ENCODE assay signal across 10 cellular contexts in the genomic region with DNA sequence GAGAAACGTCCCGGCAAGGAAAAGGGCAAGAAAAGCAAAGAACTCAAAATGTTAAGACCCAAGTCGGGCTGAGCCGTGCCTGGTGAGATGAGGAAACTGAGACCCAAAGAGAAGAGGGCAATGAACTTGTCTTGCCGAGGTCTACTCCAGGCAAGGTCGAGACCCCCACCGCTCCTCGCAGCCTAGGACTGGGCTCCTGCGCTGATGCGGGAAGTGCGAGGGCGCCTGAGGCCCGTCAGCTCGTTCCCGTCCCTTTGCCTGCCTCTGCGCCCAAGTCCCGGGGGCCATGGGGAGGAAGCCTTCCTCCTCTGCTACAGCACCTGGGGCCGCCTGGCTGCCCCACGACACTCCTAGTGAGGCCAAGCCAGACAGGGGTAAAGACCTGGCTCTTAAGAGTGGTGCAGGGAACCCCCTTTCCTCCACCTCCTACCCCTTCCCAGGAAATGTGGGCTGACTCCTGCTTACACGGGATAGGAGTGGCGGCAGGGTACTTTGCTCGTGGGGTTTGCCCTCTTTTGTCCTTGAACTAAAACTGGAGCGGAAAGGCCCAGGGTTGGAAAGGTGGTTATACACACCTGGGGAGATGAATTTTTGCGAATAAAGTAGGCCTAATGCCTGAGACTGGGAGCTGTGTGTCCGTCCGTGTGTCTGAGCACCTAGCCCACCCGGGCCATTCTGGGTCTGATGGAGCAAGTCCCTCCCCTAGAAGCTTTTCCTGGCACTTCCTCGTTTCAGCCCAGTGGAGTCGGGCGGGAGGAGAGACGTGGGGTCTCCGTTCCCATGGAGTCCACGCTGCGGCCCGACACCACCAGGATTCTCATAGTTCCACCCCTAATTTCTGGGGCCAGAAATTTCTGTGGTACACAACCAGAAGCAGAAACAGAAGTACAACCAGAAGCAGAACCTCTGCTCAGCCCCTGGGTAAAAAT. TPM values are rescaled to one million over a fixed set of nuclear protein-coding genes. Genes with fewer than 3 reads are reported as not detected.
DNase-seq lines count a peak whose midpoint lies in the region; ATAC-seq and TF ChIP-seq lines count a peak whose summit lies in the region.
"Had no signal": no experiment of that assay in that cellular context is flagged by ENCODE, and none has a peak within 500 bp of the region (broad histone marks: within the 10 kb centered on the region; RNA-seq: fewer than 3 reads in every experiment).

No MANE protein-coding gene starts in this region.

- TF ChIP-seq CTCF in heart right ventricle (IDR thresholded peaks at IDR 0.05) = no peak
- TF ChIP-seq CTCF in breast epithelium (IDR thresholded peaks at IDR 0.05) = no peak
- TF ChIP-seq CTCF in tibial nerve (IDR thresholded peaks at IDR 0.05) = no peak

- H3K56ac ChIP-seq in mesendoderm (ENCODE audit: low read length) = peak overlapping the region; percentile 66

- no peak overlapping the region for H3K4ac ChIP-seq in mesendoderm (ENCODE audit: low read depth, low read length)

- peak overlapping the region; percentile 60 for H3K9ac ChIP-seq in mesendoderm (ENCODE audit: low read length)

- no peak for TF ChIP-seq EP300 in tibial nerve (IDR thresholded peaks at IDR 0.05)

- H3K27ac ChIP-seq in heart right ventricle (no peak overlapping the region), breast epithelium (no peak overlapping the region), mesendoderm (ENCODE audit: low read depth, low read length) (no peak overlapping the region), tibial nerve (no peak overlapping the region)

- peak overlapping the region; percentile 99 for H3K4me2 ChIP-seq in mesendoderm (ENCODE audit: low read length)

- no peaks in the 10 kb centered on the region for H3K9me3 ChIP-seq in heart right ventricle
- H3K9me3 ChIP-seq in breast epithelium = no peaks in the 10 kb centered on the region
- no peaks in the 10 kb centered on the region for H3K9me3 ChIP-seq in tibial nerve

- no peaks in the 10 kb centered on the region for H3K36me3 ChIP-seq in heart right ventricle
- H3K36me3 ChIP-seq in breast epithelium = no peaks in the 10 kb centered on the region
- no peaks in the 10 kb centered on the region for H3K36me3 ChIP-seq in mesendoderm (ENCODE audit: control insufficient read depth, insufficient read depth, low read length)
- H3K36me3 ChIP-seq in tibial nerve = no peaks in the 10 kb centered on the region

- 18 to 24% methylated on average over 35 of the region's 35 CpGs for WGBS in heart right ventricle, 2 donors
- WGBS in mesendoderm (ENCODE audit: extremely low coverage, insufficient coverage, low lambda C conversion rate) = no CpG with 5 or more reads among the region's 35 CpGs
- WGBS in tibial nerve, 2 donors = 12% methylated on average over 30 to 35 of the region's 35 CpGs

- H3K27me3 ChIP-seq in heart right ventricle (peaks cover 0 to 96% (median 86%) of the 10 kb centered on the region in 7 donors), breast epithelium (peaks cover 5 to 45% of the 10 kb centered on the region in 2 donors), mesendoderm (ENCODE audit: insufficient read depth, low read length, poor library complexity) (peaks cover 26% of the 10 kb centered on the region), tibial nerve (peaks cover 0 to 97% of the 10 kb centered on the region in 2 donors)

- no peak overlapping the region for H3K23ac ChIP-seq in mesendoderm (ENCODE audit: low read length)

- H2AK5ac ChIP-seq in mesendoderm (ENCODE audit: low read length) = no peak overlapping the region

- H3K4me1 ChIP-seq in heart right ventricle (peaks cover 15 to 31% (median 28%) of the 10 kb centered on the region in 9 donors), breast epithelium (peaks cover 4 to 9% of the 10 kb centered on the region in 2 donors), mesendoderm (ENCODE audit: control insufficient read depth, low read depth, low read length) (peaks cover 3% of the 10 kb centered on the region), tibial nerve (peaks cover 0 to 32% (median 27%) of the 10 kb centered on the region in 4 donors)

- no peak for ATAC-seq in heart right ventricle
- ATAC-seq in Right ventricle myocardium superior (ENCODE audit: poor library complexity) = no peak

- H3K4me3 ChIP-seq in heart right ventricle (peak overlapping the region in 7 of 10 donors; percentile 54 to 64 (median 59)), breast epithelium (peak overlapping the region in 2 of 3 donors; percentile 45 to 80), mesendoderm (ENCODE audit: low read length) (peak overlapping the region; percentile 60), tibial nerve (peak overlapping the region in 3 of 4 donors; percentile 46 to 62 (median 52))

- H3K79me1 ChIP-seq in mesendoderm (ENCODE audit: low read length) = no peaks in the 10 kb centered on the region

- H3K79me2 ChIP-seq in mesendoderm (ENCODE audit: control insufficient read depth, insufficient read depth, low read length) = no peaks in the 10 kb centered on the region

- H3K18ac ChIP-seq in mesendoderm (ENCODE audit: low read length) = no peak overlapping the region

- no peak overlapping the region for H4K8ac ChIP-seq in mesendoderm (ENCODE audit: low read depth, low read length)

- no peak for DNase-seq in heart right ventricle
- no peak for DNase-seq in Right ventricle myocardium superior
- no peak for DNase-seq in breast epithelium (ENCODE audit: low spot score in 2 of 2)
- peak; percentile 56 for DNase-seq in mesendoderm
- DNase-seq in tibial nerve (ENCODE audit: low spot score in 2 of 2) = no peak
- DNase-seq in DMS153 treated with DMSO at 0.1 percent for 48 hours (lab: John Stamatoyannopoulos, UW; ENCODE audit: unreplicated experiment) = no peak
- DNase-seq in KG1 (lab: John Stamatoyannopoulos, UW) = no peak
- no peak for DNase-seq in CD1c-positive myeloid dendritic cell (ENCODE audit: extremely low spot score)
- DNase-seq: NCI-H2029 had no signal

- no peak overlapping the region for H4K5ac ChIP-seq in mesendoderm (ENCODE audit: low read length)

- intact Hi-C loops in heart right ventricle (cut with DNase I) = no loop called here
- intact Hi-C loops in Right ventricle myocardium superior (cut with DNase I) = no loop called here
- intact Hi-C loops in breast epithelium (cut with DNase I; ENCODE audit: low total_unique reads) = no loop called here

- no peak overlapping the region for H2BK15ac ChIP-seq in mesendoderm (replicated peaks; ENCODE audit: low read depth)

- H2BK120ac ChIP-seq in mesendoderm (ENCODE audit: low read depth, low read length) = no peak overlapping the region

- TF ChIP-seq POLR2A in breast epithelium (IDR thresholded peaks at IDR 0.05) (no peak), tibial nerve (IDR thresholded peaks at IDR 0.05) (no peak)

- no peak overlapping the region for H2BK5ac ChIP-seq in mesendoderm (ENCODE audit: low read length)

RNA-seq across cellular contexts. Expression of a gene that starts 1.1 kb away (rescaled TPM):
- not detected for total RNA-seq in heart right ventricle
- under 1 TPM in 1 of 2 donors, not detected in 1; 0.03 TPM for polyA plus RNA-seq in heart right ventricle
- not detected for total RNA-seq in Right ventricle myocardium superior
- total RNA-seq in breast epithelium = not detected
- polyA plus RNA-seq in mesendoderm (2013, experiment 1 of 2) = 0.94 TPM
- 1.5 TPM for polyA plus RNA-seq in mesendoderm (2013, experiment 2 of 2)
- total RNA-seq in tibial nerve = 1 to 10 TPM in 3 of 4 donors, under 1 TPM in 1; 0.87 to 7.3 (median 4.9) TPM
- total RNA-seq: RPMI7951 had no signal

RNA-seq across cellular contexts. Expression of a gene that starts 38.7 kb away (rescaled TPM):
- total RNA-seq in heart right ventricle (10 to 100 TPM; 30.3 to 49.6 (median 39.5) TPM), Right ventricle myocardium superior (40.1 TPM), breast epithelium (10 to 100 TPM; 37.0 to 46.4 (median 43.2) TPM), tibial nerve (10 to 100 TPM; 23.9 to 44.8 (median 38.3) TPM)
- 10 to 100 TPM; 10.6 to 13.6 TPM for polyA plus RNA-seq in heart right ventricle
- polyA plus RNA-seq in mesendoderm (2013, experiment 1 of 2) = 15.9 TPM
- polyA plus RNA-seq in mesendoderm (2013, experiment 2 of 2) = 15.1 TPM
